Comparison of ENCODE assay signal across 8 cellular contexts in genomic region chr2:195486987-195487644, GRCh38.
DNase-seq lines count a peak whose midpoint lies in the region; ATAC-seq and TF ChIP-seq lines count a peak whose summit lies in the region.

No MANE protein-coding gene starts in this region.

- no peaks in the 10 kb centered on the region for H3K27me3 ChIP-seq in SJCRH30
- no peaks in the 10 kb centered on the region for H3K27me3 ChIP-seq in uterus

- DNase-seq in AG08396 (ENCODE audit: low spot score) (peak; percentile 26), SJCRH30 (peak; percentile 35 to 67), iris pigment epithelial cell (ENCODE audit: low read depth) (peak; percentile 93), uterus (no peak), NCI-H2227 (lab: John Stamatoyannopoulos, UW; ENCODE audit: unreplicated experiment) (no peak)

- H3K4me1 ChIP-seq in SJCRH30 (peaks cover 11% of the 10 kb centered on the region), uterus (no peaks in the 10 kb centered on the region)

- peak; percentile 80 for ATAC-seq in GM19025 (IDR thresholded peaks at IDR 0.05; ENCODE audit: low read depth, unreplicated experiment)
- ATAC-seq in HG03196 (IDR thresholded peaks at IDR 0.05; ENCODE audit: unreplicated experiment), result peak; percentile 90
- ATAC-seq in HG02840 (IDR thresholded peaks at IDR 0.05; ENCODE audit: low FRiP score, unreplicated experiment), result no peak

- H3K36me3 ChIP-seq in SJCRH30 (no peaks in the 10 kb centered on the region), uterus (no peaks in the 10 kb centered on the region)

- H3K4me3 ChIP-seq in SJCRH30 (no peak overlapping the region), uterus (no peak overlapping the region)

- no peak for TF ChIP-seq CTCF in uterus (IDR thresholded peaks at IDR 0.05)

- H3K9me3 ChIP-seq in SJCRH30 (replicated peaks), result no peaks in the 10 kb centered on the region
- no peaks in the 10 kb centered on the region for H3K9me3 ChIP-seq in uterus

- H3K27ac ChIP-seq in SJCRH30 (no peak overlapping the region), uterus (no peak overlapping the region)

- intact Hi-C loops in uterus (cut with DNase I; ENCODE audit: low total_unique reads), result no loop called here

- no peak for TF ChIP-seq POLR2A in uterus (IDR thresholded peaks at IDR 0.05)

Comparison
In these comparisons a context has a peak if more than half of its experiments do, and no peak if none do; other contexts are left out.
1. DNase-seq: peak in AG08396 (single experiment), SJCRH30 (2 of 2) and iris pigment epithelial cell (single experiment); none in uterus (0 of 2) and NCI-H2227 (single experiment).